12 cellular contexts compared by ENCODE assay signal in the genomic region with DNA sequence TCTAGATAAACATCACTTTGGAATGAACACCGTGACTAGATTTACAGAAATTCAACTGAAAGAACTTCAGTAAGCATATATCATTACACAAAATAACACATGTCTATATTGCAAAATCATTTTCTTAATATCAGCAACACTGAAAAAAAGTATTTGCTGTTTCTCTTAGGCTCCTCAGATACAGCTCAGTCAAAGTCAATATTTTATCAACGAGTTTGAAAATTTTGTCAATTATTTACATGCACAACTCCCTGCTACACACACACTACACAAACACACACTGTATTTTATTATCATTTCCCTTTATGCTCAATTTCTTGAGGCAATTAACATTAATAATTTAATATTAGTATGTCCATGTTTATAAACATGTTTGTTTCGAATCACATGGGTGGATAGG. TPM values are rescaled to one million over a fixed set of nuclear protein-coding genes. Genes with fewer than 3 reads are reported as not detected.
"Had no signal": no experiment of that assay in that cellular context is flagged by ENCODE, and none has a peak within 500 bp of the region (broad histone marks: within the 10 kb centered on the region; RNA-seq: fewer than 3 reads in every experiment).

No MANE protein-coding gene starts in this region.

- H3K27ac ChIP-seq: GM23248 had no signal

- H3K4me3 ChIP-seq: GM23248, GM23338, HAP-1 had no signal

- H3K4me1 ChIP-seq: HAP-1 had no signal

- DNase-seq: GM23248, GOT3, H7, H9, HCEC 1CT, HFFc6 had no signal

- FAIRE-seq: H1, H54 had no signal

- H3K9me3 ChIP-seq: HAP-1 had no signal

- H3K36me3 ChIP-seq: HAP-1 had no signal

- ATAC-seq: GM23338, HCT116 had no signal

- H2AFZ ChIP-seq: GM23248, GM23338 had no signal

- H3K9ac ChIP-seq: GM23248 had no signal

- H3K4me2 ChIP-seq: GM23338 had no signal

RNA-seq across cellular contexts. Expression of gene PZP, which starts 3.8 kb away (rescaled TPM):
- total RNA-seq: GM23248, GM23338, H1, H4, H7, H9, HFFc6 had no signal
- polyA plus RNA-seq: GM23248 had no signal
